Comparison of ENCODE assay signal across 13 cellular contexts in genomic region chr13:29548722-29549446, GRCh38. TPM values are rescaled to one million over a fixed set of nuclear protein-coding genes. Genes with fewer than 3 reads are reported as not detected.
A peak's percentile ranks its signal among the peaks of the same experiment; 100 is the strongest.
DNase-seq lines count a peak whose midpoint lies in the region; ATAC-seq and TF ChIP-seq lines count a peak whose summit lies in the region.
"Had no signal": no experiment of that assay in that cellular context is flagged by ENCODE, and none has a peak within 500 bp of the region (broad histone marks: within the 10 kb centered on the region; RNA-seq: fewer than 3 reads in every experiment).

No MANE protein-coding gene starts in this region.

- in situ Hi-C loops in brain microvascular endothelial cell (cut with HindIII; ENCODE audit: low pct_ligation_motif_present, low sequenced_read_pairs) = no loop called here

- DNase-seq in activated naive CD4-positive, alpha-beta T cell (lab: John Stamatoyannopoulos, UW) = no peak
- peak; percentile 78 for DNase-seq in brain microvascular endothelial cell
- no peak for DNase-seq in left lobe of liver (ENCODE audit: low spot score)
- DNase-seq in type B pancreatic cell (ENCODE audit: extremely low spot score, unreplicated experiment) = no peak
- DNase-seq in NCI-H1105 treated with DMSO at 0.1 percent for 48 hours (lab: John Stamatoyannopoulos, UW) = no peak
- DNase-seq in NCI-H446 (lab: John Stamatoyannopoulos, UW) = no peak
- DNase-seq in adrenal gland = no peak
- DNase-seq: NCI-H2029 treated with DMSO at 0.1 percent for 48 hours, sigmoid colon had no signal

- TF ChIP-seq CTCF in brain microvascular endothelial cell (IDR thresholded peaks at IDR 0.05; ENCODE audit: low read depth, low read length, missing control alignments) = no peak
- no peak for TF ChIP-seq CTCF in type B pancreatic cell (conservative IDR thresholded peaks at IDR 0.05)
- no peak for TF ChIP-seq CTCF in adrenal gland (IDR thresholded peaks at IDR 0.05)

- H3K9me3 Mint-ChIP-seq in activated naive CD4-positive, alpha-beta T cell treated with anti-CD3 and anti-CD28 coated beads, Interleukin-2, amount 50 U/mL, for 24 hours = no peaks in the 10 kb centered on the region
- H3K9me3 Mint-ChIP-seq in type B pancreatic cell = no peaks in the 10 kb centered on the region

- H3K9me3 ChIP-seq in adrenal gland (replicated peaks in 1 of 3) = no peaks in the 10 kb centered on the region
- H3K9me3 ChIP-seq: sigmoid colon, thoracic aorta had no signal

- WGBS in adrenal gland, 4 donors = 90 to 93% (median 91%) methylated on average over 16 of the region's 16 CpGs

- no peaks in the 10 kb centered on the region for H3K27me3 Mint-ChIP-seq in activated naive CD4-positive, alpha-beta T cell treated with anti-CD3 and anti-CD28 coated beads, Interleukin-2, amount 50 U/mL, for 24 hours
- no peaks in the 10 kb centered on the region for H3K27me3 Mint-ChIP-seq in type B pancreatic cell
- H3K27me3 Mint-ChIP-seq: activated naive CD8-positive, alpha-beta T cell had no signal

- no peaks in the 10 kb centered on the region for H3K27me3 ChIP-seq in brain microvascular endothelial cell (replicated peaks)
- no peaks in the 10 kb centered on the region for H3K27me3 ChIP-seq in adrenal gland
- H3K27me3 ChIP-seq: sigmoid colon had no signal

- H3K4me1 Mint-ChIP-seq in activated naive CD4-positive, alpha-beta T cell treated with anti-CD3 and anti-CD28 coated beads, Interleukin-2, amount 50 U/mL, for 24 hours = peaks cover 40% of the 10 kb centered on the region
- H3K4me1 Mint-ChIP-seq in type B pancreatic cell (ENCODE audit: unreplicated experiment) = peaks cover 9% of the 10 kb centered on the region

- H3K4me3 Mint-ChIP-seq in activated naive CD4-positive, alpha-beta T cell treated with anti-CD3 and anti-CD28 coated beads, Interleukin-2, amount 50 U/mL, for 24 hours = no peak overlapping the region
- H3K4me3 Mint-ChIP-seq in type B pancreatic cell = no peak overlapping the region
- H3K4me3 Mint-ChIP-seq: activated naive CD8-positive, alpha-beta T cell had no signal

- peaks cover 20% of the 10 kb centered on the region for H3K36me3 Mint-ChIP-seq in activated naive CD4-positive, alpha-beta T cell treated with anti-CD3 and anti-CD28 coated beads, Interleukin-2, amount 50 U/mL, for 24 hours
- peaks cover 35% of the 10 kb centered on the region for H3K36me3 Mint-ChIP-seq in type B pancreatic cell

- intact Hi-C loops in adrenal gland (cut with DNase I) = no loop called here

- peak overlapping the region; percentile 55 for H3K27ac Mint-ChIP-seq in activated naive CD4-positive, alpha-beta T cell treated with anti-CD3 and anti-CD28 coated beads, Interleukin-2, amount 50 U/mL, for 24 hours
- H3K27ac Mint-ChIP-seq in type B pancreatic cell = peak overlapping the region; percentile 53
- H3K27ac Mint-ChIP-seq: activated naive CD8-positive, alpha-beta T cell had no signal

- H3K4me1 ChIP-seq in adrenal gland (replicated peaks in 1 of 2) = no peaks in the 10 kb centered on the region

- TF ChIP-seq POLR2A in adrenal gland (IDR thresholded peaks at IDR 0.05) = no peak

- H3K36me3 ChIP-seq in brain microvascular endothelial cell (replicated peaks) (peaks cover 59% of the 10 kb centered on the region), adrenal gland (replicated peaks in 1 of 2) (no peaks in the 10 kb centered on the region)

- H3K4me3 ChIP-seq in brain microvascular endothelial cell (ENCODE audit: low read depth, low read length) = no peak overlapping the region
- no peak overlapping the region for H3K4me3 ChIP-seq in adrenal gland
- H3K4me3 ChIP-seq: GM12878, sigmoid colon, thoracic aorta had no signal

- H3K27ac ChIP-seq in brain microvascular endothelial cell = peak overlapping the region; percentile 46
- H3K27ac ChIP-seq in adrenal gland = no peak overlapping the region
- H3K27ac ChIP-seq: sigmoid colon, thoracic aorta had no signal

- ATAC-seq in left lobe of liver = peak; percentile 56
- ATAC-seq: GM12878 had no signal

RNA-seq across cellular contexts. Expression of gene SLC7A1, which starts 46.6 kb away (rescaled TPM):
- total RNA-seq in left lobe of liver = 1.1 TPM
- total RNA-seq in type B pancreatic cell (ENCODE audit: low replicate concordance) = 38.3 and 42.1 TPM in 2 replicates
- total RNA-seq in adrenal gland = 10 to 100 TPM in 3 of 8 donors, 1 to 10 TPM in 5; 2.2 to 87.6 (median 6.2) TPM
- 10 to 100 TPM in 1 of 3 donors, 1 to 10 TPM in 2; 2.8 to 48.5 (median 3.1) TPM for polyA plus RNA-seq in adrenal gland
